In the genomic region with DNA sequence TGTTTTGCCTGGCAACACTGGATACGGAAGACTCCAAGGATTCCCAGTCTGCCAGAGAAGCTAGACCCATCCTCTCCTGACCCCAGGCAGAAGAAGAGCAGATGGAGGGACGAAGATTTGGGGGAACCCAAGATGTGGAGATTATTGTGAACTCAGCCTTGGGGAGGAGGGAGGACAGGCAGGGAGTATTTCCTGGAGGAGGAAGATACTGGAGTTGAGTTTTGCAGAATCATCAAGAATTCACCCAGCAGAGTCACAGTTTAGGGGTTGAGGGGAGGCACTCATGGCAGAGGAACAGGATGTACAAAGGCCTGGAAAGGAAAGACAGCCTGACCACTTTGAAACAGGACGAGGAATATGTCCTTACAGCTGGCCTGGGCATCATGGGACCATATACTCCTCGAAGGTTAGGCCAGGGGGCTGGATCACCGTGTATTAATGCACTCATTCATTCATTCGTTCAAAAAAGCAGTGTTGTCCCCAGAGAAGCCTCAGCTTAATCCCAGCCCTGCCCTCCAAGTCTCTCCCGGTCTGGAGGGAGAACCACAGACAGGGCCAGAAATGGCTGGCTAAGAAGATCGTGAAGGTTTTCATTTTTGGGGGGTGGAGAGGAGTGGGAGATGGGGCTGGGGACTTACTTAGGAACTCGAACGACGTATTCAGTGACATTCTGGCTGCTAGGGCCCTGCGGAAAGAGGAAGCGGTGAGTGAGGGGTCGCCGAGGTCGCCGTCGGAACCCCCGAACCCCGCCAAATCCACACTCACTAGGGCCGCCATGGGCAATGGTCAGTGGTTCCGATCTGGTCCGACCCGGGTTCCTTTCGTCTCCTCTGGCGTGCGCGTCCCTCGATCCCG, we compare ENCODE assay signal across 8 cellular contexts. TPM values are rescaled to one million over a fixed set of nuclear protein-coding genes. Genes with fewer than 3 reads are reported as not detected.
A peak's percentile ranks its signal among the peaks of the same experiment; 100 is the strongest.
DNase-seq lines count a peak whose midpoint lies in the region; ATAC-seq and TF ChIP-seq lines count a peak whose summit lies in the region.

No MANE protein-coding gene starts in this region.

- H3K9me3 ChIP-seq in Panc1 (ENCODE audit: control insufficient read depth, insufficient read depth, low read depth, low read length), result no peaks in the 10 kb centered on the region

- H3K27ac Mint-ChIP-seq in progenitor cell of endocrine pancreas, result peak overlapping the region; percentile 95

- no peaks in the 10 kb centered on the region for H3K27me3 ChIP-seq in Panc1 (ENCODE audit: control insufficient read depth, insufficient read depth, low read length)

- TF ChIP-seq CTCF in Panc1 (IDR thresholded peaks at IDR 0.05), result no peak
- no peak for TF ChIP-seq CTCF in progenitor cell of endocrine pancreas (IDR thresholded peaks at IDR 0.05; ENCODE audit: unreplicated experiment)

- in situ Hi-C loops in Panc1 (cut with HindIII; ENCODE audit: low pct_unique_long_range_greater_than_20kb, low sequenced_read_pairs), result no loop called here

- peak overlapping the region; percentile 90 for H3K4me3 Mint-ChIP-seq in progenitor cell of endocrine pancreas (ENCODE audit: low read depth)

- BruUV-seq in Panc1 (replicated peaks; lab: Mats Ljungman, UMichigan), result TSS peak; percentile 86

- intact Hi-C loops in Panc1 (cut with micrococcal nuclease; ENCODE audit: unreplicated experiment), result no loop called here

- peak; percentile 9 for ATAC-seq in GM18502 (IDR thresholded peaks at IDR 0.05; ENCODE audit: poor library complexity, unreplicated experiment)
- ATAC-seq in Panc1, result no peak; the same call in 1 of the 2 replicates

- peaks cover 6% of the 10 kb centered on the region for H3K36me3 ChIP-seq in Panc1 (ENCODE audit: control insufficient read depth, insufficient read depth, low read length)

- H3K4me3 ChIP-seq in Panc1 (ENCODE audit: low read depth in 2 of 2, low read length in 2 of 2), result peak overlapping the region; percentile 80 to 94

- H3K4me1 ChIP-seq in Panc1 (ENCODE audit: control insufficient read depth, insufficient read depth, low read length), result peaks cover 7% of the 10 kb centered on the region; the same call in 1 of the 2 replicates

- POLR2A ChIA-PET in Panc1 (lab: Charles Lee), result no interaction called here

- H3K27ac ChIP-seq in Panc1 (ENCODE audit: low read length), result peak overlapping the region; percentile 93
- peak overlapping the region; percentile 78 for H3K27ac ChIP-seq in epithelial cell of prostate

- no peaks in the 10 kb centered on the region for H3K27me3 Mint-ChIP-seq in progenitor cell of endocrine pancreas

- no peak for DNase-seq in Panc1 (ENCODE audit: low read depth, low spot score)
- DNase-seq in epithelial cell of prostate (ENCODE audit: low read depth, low spot score), result no peak
- no peak for DNase-seq in progenitor cell of endocrine pancreas (ENCODE audit: low spot score, unreplicated experiment)
- no peak for DNase-seq in NCI-H2171 (lab: John Stamatoyannopoulos, UW)
- no peak for DNase-seq in NCI-H345 treated with DMSO at 0.1 percent for 48 hours (lab: John Stamatoyannopoulos, UW; ENCODE audit: unreplicated experiment)
- DNase-seq in LoVo (ENCODE audit: low spot score), result no peak
- no peak for DNase-seq in AG20443 (ENCODE audit: low spot score)

- H3K4me1 Mint-ChIP-seq in progenitor cell of endocrine pancreas (ENCODE audit: low read depth), result peaks cover 20% of the 10 kb centered on the region

- CTCF ChIA-PET in Panc1 (lab: Charles Lee), result interaction anchor here (0.6 kb wide), 1 partner anchor 414 kb away, joined by 3 read pairs; the partner anchor contains the start of gene RANBP3

- H3K36me3 Mint-ChIP-seq in progenitor cell of endocrine pancreas (ENCODE audit: insufficient read depth), result peaks cover 8% of the 10 kb centered on the region

- H3K9me3 Mint-ChIP-seq in progenitor cell of endocrine pancreas (ENCODE audit: low read depth), result no peaks in the 10 kb centered on the region

RNA-seq across cellular contexts. Expression of gene GTF2F1, which starts 0.5 kb away (rescaled TPM):
- 61.1 TPM for total RNA-seq in Panc1 (2021; ENCODE audit: unreplicated experiment)
- 138 TPM for polyA plus RNA-seq in Panc1 (2012; ENCODE audit: insufficient read length)
- 75.1 and 77.8 TPM in 2 replicates for total RNA-seq in progenitor cell of endocrine pancreas

RNA-seq across cellular contexts. Expression of gene PSPN, which starts 16.7 kb away (rescaled TPM):
- total RNA-seq in Panc1 (2021; ENCODE audit: unreplicated experiment), result 1.6 TPM
- polyA plus RNA-seq in Panc1 (2012; ENCODE audit: insufficient read length), result 0.86 TPM
- total RNA-seq in progenitor cell of endocrine pancreas, result 4.3 TPM in 2 replicates

RNA-seq across cellular contexts. Expression of gene ALKBH7, which starts 19.9 kb away (rescaled TPM):
- total RNA-seq in Panc1 (2021; ENCODE audit: unreplicated experiment), result 65.0 TPM
- 68.6 TPM for polyA plus RNA-seq in Panc1 (2012; ENCODE audit: insufficient read length)
- total RNA-seq in progenitor cell of endocrine pancreas, result 72.1 and 79.1 TPM in 2 replicates

RNA-seq across cellular contexts. Expression of gene CLPP, which starts 31.1 kb away (rescaled TPM):
- 80.0 TPM for total RNA-seq in Panc1 (2021; ENCODE audit: unreplicated experiment)
- polyA plus RNA-seq in Panc1 (2012; ENCODE audit: insufficient read length), result 134 TPM
- total RNA-seq in progenitor cell of endocrine pancreas, result 58.0 and 61.3 TPM in 2 replicates

RNA-seq across cellular contexts. Expression of gene KHSRP, which starts 32.2 kb away (rescaled TPM):
- total RNA-seq in Panc1 (2021; ENCODE audit: unreplicated experiment), result 333 TPM
- 288 TPM for polyA plus RNA-seq in Panc1 (2012; ENCODE audit: insufficient read length)
- total RNA-seq in progenitor cell of endocrine pancreas, result 419 and 436 TPM in 2 replicates
